Comparison of ENCODE assay signal across 10 cellular contexts in genomic region chrX:78106651-78106986, GRCh38. TPM values are rescaled to one million over a fixed set of nuclear protein-coding genes. Genes with fewer than 3 reads are reported as not detected.
A peak's percentile ranks its signal among the peaks of the same experiment; 100 is the strongest.
DNase-seq lines count a peak whose midpoint lies in the region; ATAC-seq, FAIRE-seq and TF ChIP-seq lines count a peak whose summit lies in the region.
"Had no signal": no experiment of that assay in that cellular context is flagged by ENCODE, and none has a peak within 500 bp of the region (broad histone marks: within the 10 kb centered on the region; RNA-seq: fewer than 3 reads in every experiment).

No MANE protein-coding gene starts in this region.

- H3K27me3 ChIP-seq in breast epithelium (peaks cover 0 to 7% of the 10 kb centered on the region in 2 donors), iPS-20b (ENCODE audit: insufficient read depth, low read length) (no peaks in the 10 kb centered on the region), transverse colon (no peaks in the 10 kb centered on the region)

- H3K27me3 Mint-ChIP-seq in MCF 10A (ENCODE audit: insufficient read depth, unreplicated experiment), result no peaks in the 10 kb centered on the region

- no peaks in the 10 kb centered on the region for H3K9me3 ChIP-seq in breast epithelium
- H3K9me3 ChIP-seq in iPS-20b (ENCODE audit: insufficient read depth, low read depth, low read length), result no peaks in the 10 kb centered on the region
- no peaks in the 10 kb centered on the region for H3K9me3 ChIP-seq in transverse colon

- intact Hi-C loops in MCF 10A (cut with micrococcal nuclease) (no loop called here), breast epithelium (cut with DNase I; ENCODE audit: low total_unique reads) (no loop called here), transverse colon (cut with DNase I; ENCODE audit: low total_unique reads) (no loop called here)

- TF ChIP-seq POLR2A in breast epithelium (IDR thresholded peaks at IDR 0.05), result no peak
- no peak for TF ChIP-seq POLR2A in transverse colon (IDR thresholded peaks at IDR 0.05)

- TF ChIP-seq EP300 in transverse colon (IDR thresholded peaks at IDR 0.05; ENCODE audit: low read depth), result no peak

- H3K27ac Mint-ChIP-seq in MCF 10A (ENCODE audit: low read depth, unreplicated experiment), result peak overlapping the region; percentile 32

- DNase-seq in MCF 10A (ENCODE audit: unreplicated experiment) (no peak), breast epithelium (ENCODE audit: low spot score in 2 of 2) (no peak), transverse colon (no peak), RCC 7860 (ENCODE audit: low spot score) (no peak)
- DNase-seq: islet precursor cell, NCI-H1417 treated with DMSO at 0.1 percent for 48 hours had no signal

- 76 to 83% methylated on average over 1 of the region's 1 CpG for WGBS in transverse colon (ENCODE audit: low coverage in 1 of 2), 2 donors

- peaks cover 23% of the 10 kb centered on the region for H3K36me3 Mint-ChIP-seq in MCF 10A (ENCODE audit: insufficient read depth, unreplicated experiment)

- H3K36me3 ChIP-seq in breast epithelium (no peaks in the 10 kb centered on the region), iPS-20b (ENCODE audit: insufficient read depth, low read depth, low read length) (peaks cover 37% of the 10 kb centered on the region), transverse colon (no peaks in the 10 kb centered on the region)

- BruUV-seq in MCF 10A (replicated peaks; lab: Mats Ljungman, UMichigan), result no TSS peak

- peaks cover 7% of the 10 kb centered on the region for H3K9me3 Mint-ChIP-seq in MCF 10A (ENCODE audit: unreplicated experiment)

- peak overlapping the region; percentile 78 for H3K4me3 Mint-ChIP-seq in MCF 10A (ENCODE audit: unreplicated experiment)

- H3K4me1 ChIP-seq in breast epithelium (peaks cover 0 to 3% of the 10 kb centered on the region in 2 donors), iPS-20b (ENCODE audit: insufficient read depth, low read length) (peaks cover 9% of the 10 kb centered on the region; the same call in 1 of the 2 replicates), transverse colon (peaks cover 0 to 40% (median 9%) of the 10 kb centered on the region in 4 donors)

- in situ Hi-C loops in transverse colon (cut with MboI; ENCODE audit: low pct_ligation_motif_present in 1 of 4, low pct_unique_long_range_greater_than_20kb in 1 of 4, low sequenced_read_pairs in 3 of 4), result loop anchor here in 1 of 4 donors (25.0 kb wide), 1 partner anchor 194 kb away; the partner anchor contains the start of gene ATP7A

- peaks cover 24% of the 10 kb centered on the region for H3K4me1 Mint-ChIP-seq in MCF 10A (ENCODE audit: insufficient read depth, unreplicated experiment)

- no peak for FAIRE-seq in RCC 7860 (lab: Jason Lieb, UNC)

- H3K4me3 ChIP-seq in breast epithelium (peak overlapping the region in 1 of 3 donors; percentile 78), WI38 (ENCODE audit: low read depth, low read length) (peak overlapping the region; percentile 30), iPS-20b (ENCODE audit: low read length) (peak overlapping the region; percentile 96), transverse colon (peak overlapping the region in 1 of 4 donors; percentile 85)

- no peak overlapping the region; the same call in 1 of the 2 replicates for H3K9ac ChIP-seq in iPS-20b (ENCODE audit: low read depth, low read length)

- ATAC-seq in HG03159 (IDR thresholded peaks at IDR 0.05; ENCODE audit: unreplicated experiment) (no peak), HG02642 (IDR thresholded peaks at IDR 0.05; ENCODE audit: poor library complexity, unreplicated experiment) (no peak)

- no peak for TF ChIP-seq CTCF in MCF 10A (IDR thresholded peaks at IDR 0.05; ENCODE audit: unreplicated experiment)
- no peak for TF ChIP-seq CTCF in breast epithelium (IDR thresholded peaks at IDR 0.05)
- TF ChIP-seq CTCF in WI38 (IDR thresholded peaks at IDR 0.05; ENCODE audit: low read depth, low read length), result no peak
- no peak for TF ChIP-seq CTCF in transverse colon (IDR thresholded peaks at IDR 0.05)

- CTCF ChIA-PET in MCF 10A (lab: Yijun Ruan, JAX), result interaction anchor here (1.6 kb wide), 1 partner anchor 10 kb away, joined by 3 read pairs; no protein-coding TSS in a partner anchor

- POLR2A ChIA-PET in MCF 10A (lab: Yijun Ruan, JAX), result no interaction called here

- H3K27ac ChIP-seq in breast epithelium (no peak overlapping the region), iPS-20b (ENCODE audit: low read length) (no peak overlapping the region), transverse colon (peak overlapping the region in 3 of 4 donors; percentile 92 to 99 (median 98))

RNA-seq across cellular contexts. Expression of gene PGK1, which starts 2.6 kb away (rescaled TPM):
- 279 and 310 TPM in 2 replicates for total RNA-seq in MCF 10A (2022)
- 100 to 1,000 TPM; 122 to 149 (median 126) TPM for total RNA-seq in breast epithelium
- total RNA-seq in transverse colon, result 100 to 1,000 TPM in 3 of 4 donors, 10 to 100 TPM in 1; 35.6 to 207 (median 181) TPM

RNA-seq across cellular contexts. Expression of gene TAF9B, which starts 32.8 kb away (rescaled TPM):
- total RNA-seq in MCF 10A (2022) (11.8 and 14.1 TPM in 2 replicates), breast epithelium (10 to 100 TPM; 24.8 to 40.8 (median 25.2) TPM), transverse colon (10 to 100 TPM in 1 of 4 donors, 1 to 10 TPM in 3; 2.6 to 13.2 (median 6.6) TPM)

Comparison
In these comparisons a context has a peak if more than half of its experiments do, and no peak if none do; other contexts are left out.
1. H3K27ac ChIP-seq: peak in transverse colon (3 of 4); none in breast epithelium (0 of 2) and iPS-20b (single experiment).